In genomic region chr14:51870620-51871019, GRCh38 we compare ENCODE assay signal across 1 cellular context.
TF ChIP-seq lines count a peak whose summit lies in the region.

No MANE protein-coding gene starts in this region.

TF ChIP-seq in GM23338, 12 proteins besides CTCF, POLR2A, EP300 and RAD21 (continued from another document):
- no peak for TF ChIP-seq JUNB (IDR thresholded peaks at IDR 0.05; ENCODE audit: unreplicated experiment)
- no peak for TF ChIP-seq ZNF114 (CRISPR knock-in tag; IDR thresholded peaks at IDR 0.05)
- no peak for TF ChIP-seq CREB1 (CRISPR knock-in tag; IDR thresholded peaks at IDR 0.05; ENCODE audit: low read depth)
- TF ChIP-seq STAT1 (IDR thresholded peaks at IDR 0.05; ENCODE audit: unreplicated experiment) = no peak
- TF ChIP-seq EZH2 (IDR thresholded peaks at IDR 0.05; ENCODE audit: low read depth, unreplicated experiment) = no peak
- TF ChIP-seq NANOG (IDR thresholded peaks at IDR 0.05; ENCODE audit: borderline replicate concordance) = no peak
- TF ChIP-seq ZNF462 (CRISPR knock-in tag; IDR thresholded peaks at IDR 0.05) = no peak
